13 cellular contexts compared by ENCODE assay signal in the genomic region with DNA sequence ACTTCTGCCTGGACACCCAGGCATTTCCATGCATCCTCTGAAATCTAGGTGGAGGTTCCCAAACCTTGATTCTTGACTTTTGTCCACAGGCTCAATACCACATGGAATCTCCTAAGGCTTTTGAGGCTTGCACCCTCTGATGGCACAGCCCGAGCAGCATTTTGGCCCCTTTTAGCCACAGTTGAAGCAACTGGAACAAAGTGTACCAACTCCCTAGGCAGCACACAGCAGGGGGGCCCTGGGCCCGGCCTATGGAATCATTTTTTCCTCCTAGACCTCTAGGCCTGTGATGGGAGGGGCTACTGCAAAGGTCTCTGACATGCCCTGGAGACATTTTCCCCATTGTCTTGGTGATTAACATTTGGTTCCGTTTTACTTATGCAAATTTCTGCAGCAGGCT. TPM values are rescaled to one million over a fixed set of nuclear protein-coding genes. Genes with fewer than 3 reads are reported as not detected.
DNase-seq lines count a peak whose midpoint lies in the region; ATAC-seq, FAIRE-seq and TF ChIP-seq lines count a peak whose summit lies in the region.
"Had no signal": no experiment of that assay in that cellular context is flagged by ENCODE, and none has a peak within 500 bp of the region (broad histone marks: within the 10 kb centered on the region; RNA-seq: fewer than 3 reads in every experiment).

No MANE protein-coding gene starts in this region.

- H3K4me1 ChIP-seq in HepG2 (ENCODE audit: insufficient read depth, low read length) (no peaks in the 10 kb centered on the region), right lobe of liver (no peaks in the 10 kb centered on the region), HEK293 (ENCODE audit: control insufficient read depth, insufficient read depth, low read length) (no peaks in the 10 kb centered on the region), endodermal cell (ENCODE audit: control insufficient read depth, insufficient read depth, low read length) (no peaks in the 10 kb centered on the region), thoracic aorta (ENCODE audit: control insufficient read depth in 1 of 2, low read depth in 2 of 2) (peaks cover 38 to 90% of the 10 kb centered on the region in 2 donors), left lung (peaks cover 8 to 35% of the 10 kb centered on the region in 2 donors)
- H3K4me1 ChIP-seq: BE2C had no signal

- H3K4me2 ChIP-seq in HepG2 (ENCODE audit: low read depth, low read length): no peak overlapping the region

- H3K4me3 ChIP-seq in HepG2 (replicated peaks in 1 of 3; ENCODE audit: insufficient read depth in 1 of 3, low read depth in 2 of 3, low read length in 3 of 3) (no peak overlapping the region), right lobe of liver (no peak overlapping the region), HEK293 (ENCODE audit: low read depth, low read length) (no peak overlapping the region), endodermal cell (ENCODE audit: low read length) (peak overlapping the region; percentile 53), thoracic aorta (no peak overlapping the region), left lung (no peak overlapping the region)

- DNase-seq in HepG2 (ENCODE audit: low spot score) (no peak), right lobe of liver (no peak), endodermal cell (no peak), thoracic aorta (ENCODE audit: low spot score) (no peak), C1 segment of cervical spinal cord (lab: John Stamatoyannopoulos, UW) (no peak), left lung (no peak)
- no peak for DNase-seq in activated CD8-positive, alpha-beta memory T cell treated with anti-CD3 and anti-CD28 coated beads, Interleukin-2, amount 10 ng/mL, durations not matched to agents 7 days and 5 days
- DNase-seq: BE2C; CD4-positive, CD25-positive, alpha-beta regulatory T cell; DMS53; HCEC 1CT had no signal

- peaks cover 6% of the 10 kb centered on the region for H3K4me1 Mint-ChIP-seq in endodermal cell
- H3K4me1 Mint-ChIP-seq in activated CD8-positive, alpha-beta memory T cell treated with anti-CD3 and anti-CD28 coated beads, Interleukin-2, amount 10 ng/mL, durations not matched to agents 7 days and 5 days: peaks cover 4% of the 10 kb centered on the region

- H3K9me3 Mint-ChIP-seq in endodermal cell: peaks cover 63% of the 10 kb centered on the region
- H3K9me3 Mint-ChIP-seq in activated CD8-positive, alpha-beta memory T cell treated with anti-CD3 and anti-CD28 coated beads, Interleukin-2, amount 10 ng/mL, durations not matched to agents 7 days and 5 days (ENCODE audit: low read depth): peaks cover 40% of the 10 kb centered on the region

- TF ChIP-seq CTCF in HepG2 (CRISPR knock-in tag; IDR thresholded peaks at IDR 0.05) (no peak), right lobe of liver (IDR thresholded peaks at IDR 0.05) (no peak), HEK293 (tag by site-specific recombination; IDR thresholded peaks at IDR 0.05) (no peak), endodermal cell (conservative IDR thresholded peaks at IDR 0.05) (no peak), thoracic aorta (IDR thresholded peaks at IDR 0.05) (no peak), left lung (IDR thresholded peaks at IDR 0.05) (no peak)

- TF ChIP-seq POLR2A in HepG2 (IDR thresholded peaks at IDR 0.05; ENCODE audit: insufficient read depth in 1 of 2, low read depth in 2 of 2, low read length in 2 of 2) (no peak), right lobe of liver (IDR thresholded peaks at IDR 0.05) (no peak)

- H3K36me3 ChIP-seq in HepG2 (replicated peaks in 1 of 2; ENCODE audit: control insufficient read depth in 1 of 2, insufficient read depth in 2 of 2, low read length in 2 of 2): peaks cover 11 to 30% of the 10 kb centered on the region in 2 experiments; a peak in 4 of 5 replicates
- no peaks in the 10 kb centered on the region for H3K36me3 ChIP-seq in right lobe of liver
- peaks cover 0 to 11% of the 10 kb centered on the region in 2 experiments; a peak in 2 of 3 replicates for H3K36me3 ChIP-seq in HEK293 (ENCODE audit: control insufficient read depth in 2 of 2, insufficient read depth in 1 of 2, low read length in 2 of 2)
- H3K36me3 ChIP-seq in endodermal cell (ENCODE audit: control insufficient read depth, insufficient read depth, low read length): peaks cover 18% of the 10 kb centered on the region
- H3K36me3 ChIP-seq in thoracic aorta: no peaks in the 10 kb centered on the region
- H3K36me3 ChIP-seq in left lung: peaks cover 0 to 16% of the 10 kb centered on the region in 2 donors

- H3K9ac ChIP-seq in HepG2 (ENCODE audit: insufficient read depth, low read depth, low read length) (no peak overlapping the region), endodermal cell (ENCODE audit: extremely low read depth, low read length, poor library complexity, severe bottlenecking) (no peak overlapping the region)

- FAIRE-seq in HepG2 (lab: Jason Lieb, UNC): no peak

- H3K27me3 Mint-ChIP-seq in endodermal cell (ENCODE audit: insufficient read depth): peaks cover 2% of the 10 kb centered on the region
- no peaks in the 10 kb centered on the region for H3K27me3 Mint-ChIP-seq in activated CD8-positive, alpha-beta memory T cell treated with anti-CD3 and anti-CD28 coated beads, Interleukin-2, amount 10 ng/mL, durations not matched to agents 7 days and 5 days
- H3K27me3 Mint-ChIP-seq: CD4-positive, CD25-positive, alpha-beta regulatory T cell had no signal

- H2AFZ ChIP-seq in HepG2 (ENCODE audit: low read length): no peak overlapping the region

- no peak overlapping the region for H3K4me3 Mint-ChIP-seq in endodermal cell
- H3K4me3 Mint-ChIP-seq in activated CD8-positive, alpha-beta memory T cell treated with anti-CD3 and anti-CD28 coated beads, Interleukin-2, amount 10 ng/mL, durations not matched to agents 7 days and 5 days: no peak overlapping the region
- H3K4me3 Mint-ChIP-seq: CD4-positive, CD25-positive, alpha-beta regulatory T cell had no signal

- peaks cover 65% of the 10 kb centered on the region for H3K36me3 Mint-ChIP-seq in endodermal cell (ENCODE audit: low read depth)
- H3K36me3 Mint-ChIP-seq in activated CD8-positive, alpha-beta memory T cell treated with anti-CD3 and anti-CD28 coated beads, Interleukin-2, amount 10 ng/mL, durations not matched to agents 7 days and 5 days: peaks cover 77% of the 10 kb centered on the region

- intact Hi-C loops in HepG2 (cut with micrococcal nuclease; ENCODE audit: unreplicated experiment): no loop called here
- intact Hi-C loops in right lobe of liver (cut with DNase I): no loop called here
- intact Hi-C loops in left lung (cut with DNase I): no loop called here

- TF ChIP-seq EP300 in HepG2 (IDR thresholded peaks at IDR 0.05; ENCODE audit: low read depth in 2 of 2, low read length in 2 of 2): no peak
- TF ChIP-seq EP300 in HepG2 (CRISPR knock-in tag; IDR thresholded peaks at IDR 0.05; ENCODE audit: borderline replicate concordance): no peak

- in situ Hi-C loops in HepG2 (cut with HindIII; ENCODE audit: extremely low pct_ligation_motif_present, low pct_unique_long_range_greater_than_20kb): no loop called here

- POLR2A ChIA-PET in HepG2 (lab: Yijun Ruan, JAX): no interaction called here
- POLR2A ChIA-PET in HEK293 (lab: Yijun Ruan, JAX): no interaction called here

- CTCF ChIA-PET in HepG2 (lab: Yijun Ruan, JAX; ENCODE audit: low intra/inter-chr PET ratio, low total read pairs): no interaction called here
- CTCF ChIA-PET in HEK293 (lab: Yijun Ruan, JAX): no interaction called here
- CTCF ChIA-PET in activated CD8-positive, alpha-beta memory T cell treated with anti-CD3 and anti-CD28 coated beads, Interleukin-2, amount 10 ng/mL, durations not matched to agents 7 days and 5 days (lab: Charles Lee): no interaction called here

- BruUV-seq in HepG2 (replicated peaks; lab: Mats Ljungman, UMichigan): no TSS peak

- peaks cover 49% of the 10 kb centered on the region for H3K9me3 ChIP-seq in HepG2 (ENCODE audit: low read length)
- peaks cover 0 to 4% (median 0%) of the 10 kb centered on the region in 4 donors for H3K9me3 ChIP-seq in right lobe of liver
- no peaks in the 10 kb centered on the region for H3K9me3 ChIP-seq in HEK293 (ENCODE audit: control insufficient read depth, insufficient read depth, low read depth, low read length)
- peaks cover 53% of the 10 kb centered on the region for H3K9me3 ChIP-seq in endodermal cell (ENCODE audit: control insufficient read depth, low read length)
- H3K9me3 ChIP-seq in thoracic aorta: no peaks in the 10 kb centered on the region
- peaks cover 0 to 39% of the 10 kb centered on the region in 2 donors for H3K9me3 ChIP-seq in left lung
- H3K9me3 ChIP-seq: BE2C had no signal

- H3K27me3 ChIP-seq in HepG2 (ENCODE audit: control insufficient read depth in 1 of 2, insufficient read depth in 2 of 2, low read length in 2 of 2): no peaks in the 10 kb centered on the region
- H3K27me3 ChIP-seq in right lobe of liver: no peaks in the 10 kb centered on the region
- no peaks in the 10 kb centered on the region for H3K27me3 ChIP-seq in endodermal cell (ENCODE audit: control insufficient read depth, insufficient read depth, low read length, poor library complexity, severe bottlenecking)
- no peaks in the 10 kb centered on the region for H3K27me3 ChIP-seq in thoracic aorta (replicated peaks; ENCODE audit: insufficient read depth)
- no peaks in the 10 kb centered on the region for H3K27me3 ChIP-seq in left lung
- H3K27me3 ChIP-seq: BE2C had no signal

- no peak overlapping the region for H3K27ac Mint-ChIP-seq in endodermal cell
- no peak overlapping the region for H3K27ac Mint-ChIP-seq in activated CD8-positive, alpha-beta memory T cell treated with anti-CD3 and anti-CD28 coated beads, Interleukin-2, amount 10 ng/mL, durations not matched to agents 7 days and 5 days

- H3K79me2 ChIP-seq in HepG2 (ENCODE audit: insufficient read depth, low read length): peaks cover 48% of the 10 kb centered on the region

- WGBS in HepG2 (ENCODE audit: low lambda C conversion rate): 62% methylated on average over 3 of the region's 3 CpGs
- 40% methylated on average over 2 of the region's 3 CpGs for WGBS in right lobe of liver (ENCODE audit: insufficient coverage, low coverage, low lambda C conversion rate, missing lambda C conversion rate)
- WGBS in endodermal cell (ENCODE audit: insufficient coverage in 1 of 2, insufficient read length in 1 of 2), 2 experiments: 62 to 67% methylated on average over 3 of the region's 3 CpGs

- ATAC-seq in HepG2 (no peak), right lobe of liver (no peak), thoracic aorta (ENCODE audit: insufficient number of reproducible peaks, low FRiP score, low read depth) (no peak), left lung (no peak)
- no peak for ATAC-seq in activated CD8-positive, alpha-beta memory T cell treated with anti-CD3 and anti-CD28 coated beads, Interleukin-2, amount 10 ng/mL, durations not matched to agents 7 days and 5 days

- H4K20me1 ChIP-seq in HepG2 (ENCODE audit: insufficient read depth, low read length): no peaks in the 10 kb centered on the region

- no peak for TF ChIP-seq RAD21 in HepG2 (CRISPR knock-in tag; IDR thresholded peaks at IDR 0.05)

- H3K27ac ChIP-seq in HepG2 (ENCODE audit: extremely low read length, insufficient read depth, low read length) (no peak overlapping the region), right lobe of liver (no peak overlapping the region), HEK293 (ENCODE audit: extremely low read depth, low read depth, low read length) (no peak overlapping the region), endodermal cell (ENCODE audit: low read depth, low read length) (no peak overlapping the region), thoracic aorta (peak overlapping the region; percentile 80 to 99), left lung (no peak overlapping the region)
- H3K27ac ChIP-seq: HL-60 had no signal

RNA-seq across cellular contexts. Expression of a gene that starts 32.0 kb away (rescaled TPM):
- total RNA-seq in HepG2 (2016; rRNA removed; fragmentation: Illumina TruSeq; extraction: Trizol) (10.2 and 13.0 TPM in 2 replicates), right lobe of liver (1 to 10 TPM; 1.9 to 6.7 (median 4.1) TPM), endodermal cell (10 to 100 TPM; 47.1 to 51.2 TPM), thoracic aorta (10 to 100 TPM; 89.2 to 94.9 TPM), left lung (10 to 100 TPM; 33.3 to 44.6 TPM)
- total RNA-seq in HepG2 (2016; cell fraction: cytosol; rRNA removed; fragmentation: Illumina TruSeq; extraction: Trizol; ENCODE audit: low read depth): 6.2 and 6.4 TPM in 2 replicates
- total RNA-seq in HepG2 (2016; cell fraction: insoluble cytoplasmic fraction; rRNA removed; fragmentation: Illumina TruSeq; extraction: Trizol): 8.4 and 12.8 TPM in 2 replicates
- total RNA-seq in HepG2 (2016; cell fraction: membrane; rRNA removed; fragmentation: Illumina TruSeq; extraction: Trizol): 7.7 and 8.5 TPM in 2 replicates
- 23.8 and 28.6 TPM in 2 replicates for total RNA-seq in HepG2 (2016; cell fraction: nucleus; rRNA removed; fragmentation: Illumina TruSeq; extraction: Trizol)
- polyA plus RNA-seq in HepG2 (2011; rRNA removed): 30.6 and 38.1 TPM in 2 replicates
- 14.1 and 14.7 TPM in 2 replicates for polyA plus RNA-seq in HepG2 (2011; cell fraction: cytosol; rRNA removed)
- 110 and 133 TPM in 2 replicates for polyA plus RNA-seq in HepG2 (2011; cell fraction: nucleus; rRNA removed)
- polyA plus RNA-seq in HepG2 (2012): 23.1 and 36.8 TPM in 2 replicates
- polyA plus RNA-seq in HepG2 (2016; cell fraction: cytosol; fragmentation: Illumina TruSeq; extraction: Trizol; ENCODE audit: low read depth): 1.3 TPM in 2 replicates
- polyA plus RNA-seq in HepG2 (2016; cell fraction: insoluble cytoplasmic fraction; fragmentation: Illumina TruSeq; extraction: Trizol; ENCODE audit: low read depth): 6.5 and 9.3 TPM in 2 replicates
- 2.5 and 3.5 TPM in 2 replicates for polyA plus RNA-seq in HepG2 (2016; cell fraction: membrane; fragmentation: Illumina TruSeq; extraction: Trizol; ENCODE audit: low read depth)
- polyA plus RNA-seq in HepG2 (2016; cell fraction: nucleus; fragmentation: Illumina TruSeq; extraction: Trizol; ENCODE audit: insufficient read depth, low read depth): 47.8 and 49.6 TPM in 2 replicates
- polyA minus RNA-seq in HepG2 (2011; rRNA and poly(A)+ RNA removed; ENCODE audit: low replicate concordance): 87.8 and 152 TPM in 2 replicates
- 36.7 and 46.7 TPM in 2 replicates for polyA minus RNA-seq in HepG2 (2011; cell fraction: cytosol; rRNA and poly(A)+ RNA removed)
- 61.3 and 64.6 TPM in 2 replicates for polyA minus RNA-seq in HepG2 (2011; cell fraction: nucleus; rRNA and poly(A)+ RNA removed)
- polyA plus RNA-seq in endodermal cell (2013, experiment 1 of 2): 32.4 TPM
- polyA plus RNA-seq in endodermal cell (2013, experiment 2 of 2): 31.2 TPM
- total RNA-seq in activated CD8-positive, alpha-beta memory T cell treated with anti-CD3 and anti-CD28 coated beads, Interleukin-2, amount 10 ng/mL, durations not matched to agents 7 days and 5 days: 10 to 100 TPM; 54.9 to 76.8 TPM

Comparison
In these comparisons a context has a peak if more than half of its experiments do, and no peak if none do; other contexts are left out.
1. H3K27ac ChIP-seq: peak in thoracic aorta (2 of 2); none in HepG2 (single experiment), right lobe of liver (0 of 3), HEK293 (single experiment), endodermal cell (single experiment) and left lung (0 of 2).